ENCODE assay signal across 15 cellular contexts in the genomic region with DNA sequence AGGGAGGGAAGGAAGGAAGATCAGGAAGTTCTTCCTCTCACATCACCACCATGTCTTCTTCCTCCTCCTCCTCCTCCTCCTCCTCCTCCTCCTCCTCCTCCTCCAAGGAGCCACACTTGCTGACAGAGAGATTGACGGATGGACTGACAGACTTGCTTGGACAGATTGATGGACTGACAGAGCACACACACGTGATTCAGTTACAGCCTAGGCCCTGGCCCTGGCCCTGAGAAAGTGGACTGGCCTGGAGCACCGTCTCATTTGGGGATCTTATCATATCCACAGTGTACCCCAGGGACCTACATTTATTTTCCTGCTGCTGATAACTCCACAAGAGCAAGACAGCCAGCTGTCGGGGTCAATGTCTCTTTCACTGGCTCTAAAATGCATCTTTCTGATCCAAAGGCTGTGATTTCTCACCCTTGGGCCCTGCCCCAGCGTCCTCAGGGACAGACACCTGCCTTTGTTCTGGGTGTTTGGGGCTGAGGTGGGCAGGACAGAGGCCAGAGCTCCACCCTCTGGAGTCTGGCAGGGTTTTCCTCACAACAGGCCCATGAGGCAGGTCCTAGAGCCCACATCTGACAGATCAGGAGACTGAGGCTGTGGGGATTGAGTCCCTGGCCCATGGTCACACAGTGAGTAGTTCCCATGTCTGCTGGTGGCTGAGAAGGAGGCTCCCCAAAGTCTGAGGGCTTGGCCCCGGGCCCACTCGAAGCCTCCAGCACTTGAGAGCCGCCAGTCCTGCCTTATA. TPM values are rescaled to one million over a fixed set of nuclear protein-coding genes. Genes with fewer than 3 reads are reported as not detected.
A peak's percentile ranks its signal among the peaks of the same experiment; 100 is the strongest.
DNase-seq lines count a peak whose midpoint lies in the region; ATAC-seq, FAIRE-seq and TF ChIP-seq lines count a peak whose summit lies in the region.
"Had no signal": no experiment of that assay in that cellular context is flagged by ENCODE, and none has a peak within 500 bp of the region (broad histone marks: within the 10 kb centered on the region; RNA-seq: fewer than 3 reads in every experiment).

No MANE protein-coding gene starts in this region.

- ATAC-seq in activated naive CD8-positive, alpha-beta T cell treated with anti-CD3 and anti-CD28 coated beads, Interleukin-2, amount 10 ng/mL, durations not matched to agents 7 days and 5 days (ENCODE audit: low read depth) = no peak
- peak; percentile 5; the same call in 1 of the 3 replicates for ATAC-seq in K562
- no peak for ATAC-seq in natural killer cell
- no peak for ATAC-seq in HG03432 (IDR thresholded peaks at IDR 0.05; ENCODE audit: unreplicated experiment)
- ATAC-seq: mucosa of descending colon had no signal

- H3K9me3 ChIP-seq in K562 (replicated peaks; ENCODE audit: control insufficient read depth, insufficient read depth, low read depth, low read length) (no peaks in the 10 kb centered on the region), muscle layer of colon (ENCODE audit: low read length) (no peaks in the 10 kb centered on the region), vagina (no peaks in the 10 kb centered on the region)
- H3K9me3 ChIP-seq: breast epithelium, mucosa of descending colon, SJSA1 had no signal

- H3K4me3 Mint-ChIP-seq in activated naive CD8-positive, alpha-beta T cell treated with anti-CD3 and anti-CD28 coated beads, Interleukin-2, amount 10 ng/mL, durations not matched to agents 7 days and 5 days = no peak overlapping the region
- H3K4me3 Mint-ChIP-seq in activated naive CD8-positive, alpha-beta T cell treated with anti-CD3 and anti-CD28 coated beads for 36 hours = no peak overlapping the region
- no peak overlapping the region for H3K4me3 Mint-ChIP-seq in natural killer cell

- in situ Hi-C loops in K562 (cut with MboI) = loop anchor here (10.0 kb wide), 1 partner anchor 86 kb away; no protein-coding TSS in a partner anchor

- 2% methylated on average over 3 of the region's 8 CpGs for WGBS in K562 (ENCODE audit: insufficient coverage, low coverage, missing lambda C conversion rate)

- intact Hi-C loops in K562 (cut with micrococcal nuclease) (no loop called here), vagina (cut with DNase I) (no loop called here), natural killer cell (cut with micrococcal nuclease) (no loop called here)

- POLR2A ChIA-PET in activated naive CD8-positive, alpha-beta T cell treated with anti-CD3 and anti-CD28 coated beads, Interleukin-2, amount 10 ng/mL, durations not matched to agents 7 days and 5 days (lab: Charles Lee) = no interaction called here
- POLR2A ChIA-PET in K562 (lab: Yijun Ruan, JAX) = no interaction called here

- no peak for DNase-seq in activated naive CD8-positive, alpha-beta T cell treated with anti-CD3 and anti-CD28 coated beads, Interleukin-2, amount 10 ng/mL, durations not matched to agents 7 days and 5 days
- DNase-seq in activated naive CD8-positive, alpha-beta T cell treated with anti-CD3 and anti-CD28 coated beads for 36 hours = no peak
- DNase-seq in K562 (ENCODE audit: extremely low read depth in 1 of 4, low spot score in 3 of 4) (peak in 3 of 4 experiments; percentile 16 to 56 (median 40)), vagina (ENCODE audit: extremely low spot score in 2 of 2) (no peak), natural killer cell (no peak), RPMI8226 (no peak)
- DNase-seq: GF-D8, mucosa of descending colon, NCI-H1092, NCI-H774 had no signal

- H3K4me1 Mint-ChIP-seq in activated naive CD8-positive, alpha-beta T cell treated with anti-CD3 and anti-CD28 coated beads, Interleukin-2, amount 10 ng/mL, durations not matched to agents 7 days and 5 days = peaks cover 26% of the 10 kb centered on the region
- peaks cover 27% of the 10 kb centered on the region for H3K4me1 Mint-ChIP-seq in activated naive CD8-positive, alpha-beta T cell treated with anti-CD3 and anti-CD28 coated beads for 36 hours
- peaks cover 22 to 39% of the 10 kb centered on the region in 2 donors for H3K4me1 Mint-ChIP-seq in natural killer cell

- no peak overlapping the region for H3K4me2 ChIP-seq in K562 (ENCODE audit: insufficient read depth, low read length)

- H2AFZ ChIP-seq in K562 (ENCODE audit: low read depth, low read length) = no peak overlapping the region

- H3K9ac ChIP-seq in K562 (ENCODE audit: insufficient read depth in 1 of 2, low read depth in 2 of 2, low read length in 2 of 2) (peak overlapping the region in 1 of 2 experiments; percentile 43; a peak in 1 of 4 replicates), muscle layer of colon (ENCODE audit: low read length) (no peak overlapping the region)

- TF ChIP-seq POLR2A in K562 (conservative IDR thresholded peaks at IDR 0.05) = no peak
- TF ChIP-seq POLR2A in vagina (IDR thresholded peaks at IDR 0.05) = no peak

- no TSS peak for BruUV-seq in K562 (replicated peaks; lab: Mats Ljungman, UMichigan)

- H3K4me1 ChIP-seq in K562 (replicated peaks in 1 of 2; ENCODE audit: control insufficient read depth in 2 of 2, insufficient read depth in 2 of 2, low read length in 2 of 2) = peaks cover 34 to 62% of the 10 kb centered on the region in 2 experiments
- peaks cover 3% of the 10 kb centered on the region for H3K4me1 ChIP-seq in muscle layer of colon (ENCODE audit: insufficient read depth, low read length)
- peaks cover 21% of the 10 kb centered on the region for H3K4me1 ChIP-seq in vagina
- H3K4me1 ChIP-seq: breast epithelium had no signal

- peaks cover 34% of the 10 kb centered on the region for H3K79me2 ChIP-seq in K562 (ENCODE audit: control insufficient read depth, insufficient read depth, low read length)

- 0 out of 3 replicates have a peak, but pooled peaks cover 4% of the 10 kb centered on the region for H3K36me3 ChIP-seq in K562 (ENCODE audit: control insufficient read depth, insufficient read depth, low read length)
- no peaks in the 10 kb centered on the region for H3K36me3 ChIP-seq in muscle layer of colon (ENCODE audit: insufficient read depth, low read length)
- H3K36me3 ChIP-seq in vagina = no peaks in the 10 kb centered on the region
- H3K36me3 ChIP-seq: breast epithelium had no signal

- no peaks in the 10 kb centered on the region for H3K9me3 Mint-ChIP-seq in activated naive CD8-positive, alpha-beta T cell treated with anti-CD3 and anti-CD28 coated beads, Interleukin-2, amount 10 ng/mL, durations not matched to agents 7 days and 5 days
- H3K9me3 Mint-ChIP-seq in activated naive CD8-positive, alpha-beta T cell treated with anti-CD3 and anti-CD28 coated beads for 36 hours = no peaks in the 10 kb centered on the region
- H3K9me3 Mint-ChIP-seq in natural killer cell = no peaks in the 10 kb centered on the region

- H3K27ac ChIP-seq in K562 (ENCODE audit: extremely low read depth, low read depth, low read length) (peak overlapping the region; percentile 33; the same call in 1 of the 3 replicates), muscle layer of colon (ENCODE audit: low read depth, low read length) (peak overlapping the region; percentile 76), vagina (peak overlapping the region; percentile 54)
- H3K27ac ChIP-seq: SJSA1 had no signal

- peaks cover under 1% of the 10 kb centered on the region for H3K9me1 ChIP-seq in K562 (ENCODE audit: control insufficient read depth, insufficient read depth, low read length)

- H4K20me1 ChIP-seq in K562 (replicated peaks; ENCODE audit: control insufficient read depth, insufficient read depth, low read length) = peaks cover 6% of the 10 kb centered on the region; the same call in 1 of the 2 replicates

- CTCF ChIA-PET in K562 (lab: Yijun Ruan, JAX; ENCODE audit: low intra/inter-chr PET ratio) = no interaction called here

- peak overlapping the region; percentile 42 for H3K27ac Mint-ChIP-seq in activated naive CD8-positive, alpha-beta T cell treated with anti-CD3 and anti-CD28 coated beads, Interleukin-2, amount 10 ng/mL, durations not matched to agents 7 days and 5 days
- H3K27ac Mint-ChIP-seq in activated naive CD8-positive, alpha-beta T cell treated with anti-CD3 and anti-CD28 coated beads for 36 hours = no peak overlapping the region
- H3K27ac Mint-ChIP-seq in natural killer cell = no peak overlapping the region

- no peak overlapping the region for H3K4me3 ChIP-seq in K562
- H3K4me3 ChIP-seq in muscle layer of colon (ENCODE audit: low read depth in 1 of 2, low read length in 2 of 2) = no peak overlapping the region
- H3K4me3 ChIP-seq in vagina = no peak overlapping the region
- H3K4me3 ChIP-seq: breast epithelium, mucosa of descending colon, SJSA1 had no signal

- no peaks in the 10 kb centered on the region for H3K27me3 Mint-ChIP-seq in activated naive CD8-positive, alpha-beta T cell treated with anti-CD3 and anti-CD28 coated beads, Interleukin-2, amount 10 ng/mL, durations not matched to agents 7 days and 5 days
- no peaks in the 10 kb centered on the region for H3K27me3 Mint-ChIP-seq in activated naive CD8-positive, alpha-beta T cell treated with anti-CD3 and anti-CD28 coated beads for 36 hours
- peaks cover 0 to 3% of the 10 kb centered on the region in 2 donors for H3K27me3 Mint-ChIP-seq in natural killer cell (ENCODE audit: low read depth in 2 of 2)

- no peaks in the 10 kb centered on the region for H3K36me3 Mint-ChIP-seq in activated naive CD8-positive, alpha-beta T cell treated with anti-CD3 and anti-CD28 coated beads, Interleukin-2, amount 10 ng/mL, durations not matched to agents 7 days and 5 days
- no peaks in the 10 kb centered on the region for H3K36me3 Mint-ChIP-seq in activated naive CD8-positive, alpha-beta T cell treated with anti-CD3 and anti-CD28 coated beads for 36 hours
- H3K36me3 Mint-ChIP-seq in natural killer cell = no peaks in the 10 kb centered on the region

- no peak for TF ChIP-seq RAD21 in K562 (CRISPR knock-in tag; conservative IDR thresholded peaks at IDR 0.05 in 1 of 2, IDR thresholded peaks at IDR 0.05 in 1 of 2)

- TF ChIP-seq CTCF in K562 (IDR thresholded peaks at IDR 0.05 in 2 of 3, conservative IDR thresholded peaks at IDR 0.05 in 1 of 3; ENCODE audit: insufficient read depth in 2 of 3, low read depth in 1 of 3, low read length in 3 of 3) = no peak
- TF ChIP-seq CTCF in vagina (IDR thresholded peaks at IDR 0.05) = no peak
- no peak for TF ChIP-seq CTCF in natural killer cell (IDR thresholded peaks at IDR 0.05)

- peak; percentile 54 for TF ChIP-seq EP300 in K562 (IDR thresholded peaks at IDR 0.05; ENCODE audit: low read length)

- peak; percentile 74 for FAIRE-seq in K562 (lab: Jason Lieb, UNC)

- H3K27me3 ChIP-seq in K562 (ENCODE audit: control insufficient read depth in 2 of 2, insufficient read depth in 2 of 2, low read length in 2 of 2) (no peaks in the 10 kb centered on the region), muscle layer of colon (ENCODE audit: control insufficient read depth in 1 of 2, insufficient read depth in 2 of 2, low read length in 2 of 2) (no peaks in the 10 kb centered on the region), vagina (no peaks in the 10 kb centered on the region)
- H3K27me3 ChIP-seq: breast epithelium, SJSA1 had no signal

RNA-seq across cellular contexts. Expression of gene P2RX1, which starts 2.3 kb away (rescaled TPM):
- under 1 TPM; 0.82 to 1.00 TPM for total RNA-seq in activated naive CD8-positive, alpha-beta T cell treated with anti-CD3 and anti-CD28 coated beads, Interleukin-2, amount 10 ng/mL, durations not matched to agents 7 days and 5 days
- under 1 TPM; 0.45 to 0.54 TPM for total RNA-seq in activated naive CD8-positive, alpha-beta T cell treated with anti-CD3 and anti-CD28 coated beads for 36 hours
- total RNA-seq in K562 (2011; cell fraction: chromatin; rRNA removed; ENCODE audit: low replicate concordance) = 21.9 and 70.4 TPM in 2 replicates
- 38.4 and 45.2 TPM in 2 replicates for total RNA-seq in K562 (2011; cell fraction: nucleolus; rRNA removed)
- 27.3 and 30.9 TPM in 2 replicates for total RNA-seq in K562 (2011; cell fraction: nucleoplasm; rRNA removed)
- total RNA-seq in K562 (2014; rRNA removed) (13.3 and 16.0 TPM in 2 replicates), K562 (2014; rRNA removed; fragmentation: Illumina TruSeq; extraction: Trizol) (4.9 and 6.8 TPM in 2 replicates), K562 (2015; rRNA removed; fragmentation: Illumina TruSeq; extraction: Trizol) (8.1 and 9.6 TPM in 2 replicates), K562 (2021) (15.3 and 20.3 TPM in 2 replicates), vagina (4.2 TPM), natural killer cell (10 to 100 TPM in 2 of 3 donors, 1 to 10 TPM in 1; 2.3 to 15.3 (median 13.4) TPM)
- polyA plus RNA-seq in K562 (2011; rRNA removed) (12.2 and 13.6 TPM in 2 replicates), K562 (2014; fragmentation: Illumina TruSeq; extraction: Trizol) (10.3 and 17.6 TPM in 2 replicates), K562 (2014; fragmentation: Nextera tagmentation; extraction: Ambion mirVana) (under 1 TPM; 0.27 to 0.66 TPM), K562 (2014; rRNA removed) (18.4 and 18.8 TPM in 2 replicates)
- 10.0 and 27.5 TPM in 2 replicates for polyA plus RNA-seq in K562 (2011; cell fraction: cytosol; rRNA removed)
- polyA plus RNA-seq in K562 (2011; cell fraction: nucleus; rRNA removed) = 41.2 and 64.7 TPM in 2 replicates
- polyA plus RNA-seq in K562 (2012) = 18.2 and 106 TPM in 2 replicates
- 4.3 and 7.9 TPM in 2 replicates for polyA minus RNA-seq in K562 (2011; rRNA and poly(A)+ RNA removed)
- polyA minus RNA-seq in K562 (2011; cell fraction: cytosol; rRNA and poly(A)+ RNA removed) = 3.7 and 7.2 TPM in 2 replicates
- 12.2 and 18.7 TPM in 2 replicates for polyA minus RNA-seq in K562 (2011; cell fraction: nucleus; rRNA and poly(A)+ RNA removed)
- total RNA-seq: epithelial cell of proximal tubule had no signal

RNA-seq across cellular contexts. Expression of gene CAMKK1, which starts 25.7 kb away (rescaled TPM):
- total RNA-seq in activated naive CD8-positive, alpha-beta T cell treated with anti-CD3 and anti-CD28 coated beads, Interleukin-2, amount 10 ng/mL, durations not matched to agents 7 days and 5 days = 1 to 10 TPM; 4.5 to 4.7 TPM
- total RNA-seq in activated naive CD8-positive, alpha-beta T cell treated with anti-CD3 and anti-CD28 coated beads for 36 hours = 1 to 10 TPM; 4.8 to 5.0 TPM
- total RNA-seq in K562 (2011; cell fraction: chromatin; rRNA removed; ENCODE audit: low replicate concordance) = 11.8 and 29.1 TPM in 2 replicates
- 17.0 TPM in 2 replicates for total RNA-seq in K562 (2011; cell fraction: nucleolus; rRNA removed)
- 12.7 and 13.1 TPM in 2 replicates for total RNA-seq in K562 (2011; cell fraction: nucleoplasm; rRNA removed)
- total RNA-seq in K562 (2014; rRNA removed) (4.9 and 6.2 TPM in 2 replicates), K562 (2014; rRNA removed; fragmentation: Illumina TruSeq; extraction: Trizol) (1.7 and 2.2 TPM in 2 replicates), K562 (2015; rRNA removed; fragmentation: Illumina TruSeq; extraction: Trizol) (4.4 and 4.5 TPM in 2 replicates), K562 (2021) (6.7 and 7.5 TPM in 2 replicates), vagina (12.0 TPM), natural killer cell (1 to 10 TPM; 3.2 to 4.3 (median 3.9) TPM)
- polyA plus RNA-seq in K562 (2011; rRNA removed) (5.7 and 6.5 TPM in 2 replicates), K562 (2014; fragmentation: Illumina TruSeq; extraction: Trizol) (5.1 and 6.5 TPM in 2 replicates), K562 (2014; fragmentation: Nextera tagmentation; extraction: Ambion mirVana) (under 1 TPM; 0.34 to 0.59 TPM), K562 (2014; rRNA removed) (6.1 and 7.4 TPM in 2 replicates)
- polyA plus RNA-seq in K562 (2011; cell fraction: cytosol; rRNA removed) = 5.0 and 7.4 TPM in 2 replicates
- 17.5 and 25.4 TPM in 2 replicates for polyA plus RNA-seq in K562 (2011; cell fraction: nucleus; rRNA removed)
- polyA plus RNA-seq in K562 (2012) = 4.1 and 4.9 TPM in 2 replicates
- polyA minus RNA-seq in K562 (2011; rRNA and poly(A)+ RNA removed) = 3.5 and 4.8 TPM in 2 replicates
- 3.2 and 4.5 TPM in 2 replicates for polyA minus RNA-seq in K562 (2011; cell fraction: cytosol; rRNA and poly(A)+ RNA removed)
- polyA minus RNA-seq in K562 (2011; cell fraction: nucleus; rRNA and poly(A)+ RNA removed) = 7.5 and 8.2 TPM in 2 replicates

RNA-seq across cellular contexts. Expression of gene ATP2A3, which starts 45.7 kb away (rescaled TPM):
- total RNA-seq in activated naive CD8-positive, alpha-beta T cell treated with anti-CD3 and anti-CD28 coated beads, Interleukin-2, amount 10 ng/mL, durations not matched to agents 7 days and 5 days = 100 to 1,000 TPM; 289 to 297 TPM
- 10 to 100 TPM; 85.7 to 89.9 TPM for total RNA-seq in activated naive CD8-positive, alpha-beta T cell treated with anti-CD3 and anti-CD28 coated beads for 36 hours
- total RNA-seq in K562 (2011; cell fraction: chromatin; rRNA removed; ENCODE audit: low replicate concordance) = 198 and 586 TPM in 2 replicates
- total RNA-seq in K562 (2011; cell fraction: nucleolus; rRNA removed) = 353 and 436 TPM in 2 replicates
- total RNA-seq in K562 (2011; cell fraction: nucleoplasm; rRNA removed) = 289 and 326 TPM in 2 replicates
- total RNA-seq in K562 (2014; rRNA removed) (41.2 and 50.7 TPM in 2 replicates), K562 (2014; rRNA removed; fragmentation: Illumina TruSeq; extraction: Trizol) (9.0 and 9.2 TPM in 2 replicates), K562 (2015; rRNA removed; fragmentation: Illumina TruSeq; extraction: Trizol) (16.9 TPM in 2 replicates), K562 (2021) (79.7 and 103 TPM in 2 replicates), vagina (15.5 TPM), natural killer cell (100 to 1,000 TPM; 326 to 397 (median 377) TPM)
- polyA plus RNA-seq in K562 (2011; rRNA removed) (42.6 and 65.4 TPM in 2 replicates), K562 (2014; fragmentation: Illumina TruSeq; extraction: Trizol) (31.3 and 65.0 TPM in 2 replicates), K562 (2014; fragmentation: Nextera tagmentation; extraction: Ambion mirVana) (under 1 TPM; 0.65 to 0.66 TPM), K562 (2014; rRNA removed) (54.5 and 66.9 TPM in 2 replicates)
- polyA plus RNA-seq in K562 (2011; cell fraction: cytosol; rRNA removed) = 45.9 and 88.8 TPM in 2 replicates
- polyA plus RNA-seq in K562 (2011; cell fraction: nucleus; rRNA removed) = 230 and 368 TPM in 2 replicates
- 77.5 and 466 TPM in 2 replicates for polyA plus RNA-seq in K562 (2012)
- polyA minus RNA-seq in K562 (2011; rRNA and poly(A)+ RNA removed) = 33.8 and 63.1 TPM in 2 replicates
- 71.3 and 83.9 TPM in 2 replicates for polyA minus RNA-seq in K562 (2011; cell fraction: cytosol; rRNA and poly(A)+ RNA removed)
- polyA minus RNA-seq in K562 (2011; cell fraction: nucleus; rRNA and poly(A)+ RNA removed) = 85.0 and 89.2 TPM in 2 replicates

Comparison
In these comparisons a context has a peak if more than half of its experiments do, and no peak if none do; other contexts are left out.
1. DNase-seq: peak in K562 (3 of 4); none in activated naive CD8-positive, alpha-beta T cell treated with anti-CD3 and anti-CD28 coated beads, Interleukin-2, amount 10 ng/mL, durations not matched to agents 7 days and 5 days (single experiment), activated naive CD8-positive, alpha-beta T cell treated with anti-CD3 and anti-CD28 coated beads for 36 hours (single experiment), vagina (0 of 2), natural killer cell (single experiment) and RPMI8226 (single experiment).
2. Peak in every context shown above with its lines, with median percentiles within 50 percentile points of each other: H3K27ac ChIP-seq.